In the genomic region with DNA sequence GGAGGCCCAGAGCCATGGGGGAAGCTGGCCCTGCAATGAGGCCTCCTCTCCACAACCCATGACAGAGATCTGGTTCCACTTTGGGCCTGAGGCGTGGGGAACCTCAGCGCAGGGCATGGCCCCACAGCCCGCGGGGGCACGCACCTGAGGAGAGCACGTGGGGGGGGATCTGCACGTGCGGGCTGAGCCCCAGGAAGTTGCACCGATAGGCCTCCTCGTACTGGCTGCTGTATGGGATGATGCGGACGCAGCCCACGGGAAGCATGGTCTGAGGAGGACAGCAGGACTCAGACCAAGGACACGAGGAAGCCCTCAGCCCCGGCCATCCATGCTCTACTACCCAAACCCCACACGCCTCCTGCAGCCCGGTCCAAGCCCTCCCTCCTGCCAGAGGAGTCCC, we compare ENCODE assay signal across 14 cellular contexts. TPM values are rescaled to one million over a fixed set of nuclear protein-coding genes. Genes with fewer than 3 reads are reported as not detected.
DNase-seq lines count a peak whose midpoint lies in the region; ATAC-seq, FAIRE-seq and TF ChIP-seq lines count a peak whose summit lies in the region.
"Had no signal": no experiment of that assay in that cellular context is flagged by ENCODE, and none has a peak within 500 bp of the region (broad histone marks: within the 10 kb centered on the region; RNA-seq: fewer than 3 reads in every experiment).

No MANE protein-coding gene starts in this region.

- H3K9me3 ChIP-seq in kidney (ENCODE audit: control insufficient read depth in 1 of 2, low read length in 2 of 2) = no peaks in the 10 kb centered on the region
- peaks cover 4% of the 10 kb centered on the region for H3K9me3 ChIP-seq in trophoblast cell (ENCODE audit: insufficient read depth, low read depth, low read length)
- no peaks in the 10 kb centered on the region for H3K9me3 ChIP-seq in tibial artery
- H3K9me3 ChIP-seq: BLaER1 had no signal

- no peaks in the 10 kb centered on the region for H3K27me3 Mint-ChIP-seq in activated CD8-positive, alpha-beta T cell treated with anti-CD3 and anti-CD28 coated beads, Interleukin-2, amount 10 ng/mL, durations not matched to agents 7 days and 5 days (ENCODE audit: low read depth)
- no peaks in the 10 kb centered on the region for H3K27me3 Mint-ChIP-seq in activated CD8-positive, alpha-beta T cell treated with anti-CD3 and anti-CD28 coated beads for 36 hours
- no peaks in the 10 kb centered on the region for H3K27me3 Mint-ChIP-seq in progenitor cell of endocrine pancreas

- no peak overlapping the region for H4K91ac ChIP-seq in trophoblast cell (ENCODE audit: low read depth, low read length)

- no peak overlapping the region for H2AK5ac ChIP-seq in trophoblast cell (ENCODE audit: low read length)

- H3K9ac ChIP-seq in kidney (ENCODE audit: low read length in 2 of 2) (no peak overlapping the region), trophoblast cell (ENCODE audit: low read length) (no peak overlapping the region)
- H3K9ac ChIP-seq: BLaER1, GM23248 had no signal

- H3K27ac ChIP-seq in kidney (ENCODE audit: low read depth in 2 of 2, low read length in 2 of 2) (no peak overlapping the region), trophoblast cell (ENCODE audit: low read depth, low read length) (no peak overlapping the region), tibial artery (no peak overlapping the region)
- H3K27ac ChIP-seq: 22Rv1, BLaER1, GM23248 had no signal

- CTCF ChIA-PET in activated CD8-positive, alpha-beta T cell treated with anti-CD3 and anti-CD28 coated beads, Interleukin-2, amount 10 ng/mL, durations not matched to agents 7 days and 5 days (lab: Charles Lee) = no interaction called here
- CTCF ChIA-PET in activated CD8-positive, alpha-beta T cell treated with anti-CD3 and anti-CD28 coated beads for 36 hours (lab: Charles Lee) = no interaction called here

- no peak overlapping the region for H2BK5ac ChIP-seq in trophoblast cell (ENCODE audit: low read depth, low read length, poor library complexity)

- no peaks in the 10 kb centered on the region for H3K27me3 ChIP-seq in trophoblast cell (ENCODE audit: insufficient read depth, low read length)
- H3K27me3 ChIP-seq in tibial artery = no peaks in the 10 kb centered on the region
- H3K27me3 ChIP-seq: BLaER1 had no signal

- H3K14ac ChIP-seq in trophoblast cell (ENCODE audit: low read length) = no peak overlapping the region

- H3K4me3 Mint-ChIP-seq in activated CD8-positive, alpha-beta T cell treated with anti-CD3 and anti-CD28 coated beads, Interleukin-2, amount 10 ng/mL, durations not matched to agents 7 days and 5 days = no peak overlapping the region
- H3K4me3 Mint-ChIP-seq in activated CD8-positive, alpha-beta T cell treated with anti-CD3 and anti-CD28 coated beads for 36 hours = no peak overlapping the region
- H3K4me3 Mint-ChIP-seq in progenitor cell of endocrine pancreas (ENCODE audit: low read depth) = no peak overlapping the region

- POLR2A ChIA-PET in activated CD8-positive, alpha-beta T cell treated with anti-CD3 and anti-CD28 coated beads, Interleukin-2, amount 10 ng/mL, durations not matched to agents 7 days and 5 days (lab: Charles Lee) = no interaction called here
- POLR2A ChIA-PET in activated CD8-positive, alpha-beta T cell treated with anti-CD3 and anti-CD28 coated beads for 36 hours (lab: Charles Lee) = interaction anchor here (2.3 kb wide), 1 partner anchor 20 kb away, joined by 6 read pairs; a partner anchor contains a TSS

- no peak for DNase-seq in activated CD8-positive, alpha-beta T cell treated with anti-CD3 and anti-CD28 coated beads, Interleukin-2, amount 10 ng/mL, durations not matched to agents 7 days and 5 days
- no peak for DNase-seq in activated CD8-positive, alpha-beta T cell treated with anti-CD3 and anti-CD28 coated beads for 36 hours
- DNase-seq in kidney (peak; percentile 48), trophoblast cell (no peak), progenitor cell of endocrine pancreas (ENCODE audit: low spot score, unreplicated experiment) (no peak), tibial artery (no peak)
- DNase-seq: AML-193, DMS53, GM23248 had no signal

- H3K9me3 Mint-ChIP-seq in activated CD8-positive, alpha-beta T cell treated with anti-CD3 and anti-CD28 coated beads, Interleukin-2, amount 10 ng/mL, durations not matched to agents 7 days and 5 days (ENCODE audit: insufficient read depth) = no peaks in the 10 kb centered on the region
- no peaks in the 10 kb centered on the region for H3K9me3 Mint-ChIP-seq in activated CD8-positive, alpha-beta T cell treated with anti-CD3 and anti-CD28 coated beads for 36 hours
- no peaks in the 10 kb centered on the region for H3K9me3 Mint-ChIP-seq in progenitor cell of endocrine pancreas (ENCODE audit: low read depth)

- no peak overlapping the region for H4K12ac ChIP-seq in trophoblast cell (ENCODE audit: low read depth, low read length)

- no peak for TF ChIP-seq CTCF in activated CD8-positive, alpha-beta T cell treated with anti-CD3 and anti-CD28 coated beads for 36 hours (IDR thresholded peaks at IDR 0.05)
- no peak for TF ChIP-seq CTCF in kidney (IDR thresholded peaks at IDR 0.05; ENCODE audit: borderline replicate concordance, extremely low read depth, insufficient read depth)
- no peak for TF ChIP-seq CTCF in progenitor cell of endocrine pancreas (IDR thresholded peaks at IDR 0.05; ENCODE audit: unreplicated experiment)
- no peak for TF ChIP-seq CTCF in tibial artery (IDR thresholded peaks at IDR 0.05)

- H2AFZ ChIP-seq in trophoblast cell (ENCODE audit: insufficient read depth, low read length, poor library complexity) = no peak overlapping the region
- H2AFZ ChIP-seq: GM23248 had no signal

- H3K36me3 ChIP-seq in kidney (ENCODE audit: control insufficient read depth in 1 of 2, insufficient read depth in 2 of 2, low read length in 2 of 2) (peaks cover 48 to 69% of the 10 kb centered on the region in 2 donors), trophoblast cell (ENCODE audit: control insufficient read depth in 1 of 2, insufficient read depth in 2 of 2, low read length in 2 of 2) (peaks cover 67 to 81% of the 10 kb centered on the region in 2 experiments), tibial artery (peaks cover 83 to 100% (median 89%) of the 10 kb centered on the region in 3 donors)

- no peaks in the 10 kb centered on the region for H3K4me1 Mint-ChIP-seq in activated CD8-positive, alpha-beta T cell treated with anti-CD3 and anti-CD28 coated beads, Interleukin-2, amount 10 ng/mL, durations not matched to agents 7 days and 5 days (ENCODE audit: low read depth)
- no peaks in the 10 kb centered on the region for H3K4me1 Mint-ChIP-seq in activated CD8-positive, alpha-beta T cell treated with anti-CD3 and anti-CD28 coated beads for 36 hours (ENCODE audit: low read depth)
- H3K4me1 Mint-ChIP-seq in progenitor cell of endocrine pancreas (ENCODE audit: low read depth) = no peaks in the 10 kb centered on the region

- H3K4ac ChIP-seq in trophoblast cell (ENCODE audit: low read depth, low read length) = no peak overlapping the region

- no peaks in the 10 kb centered on the region for H3K79me1 ChIP-seq in trophoblast cell (ENCODE audit: low read length)

- no peak for FAIRE-seq in kidney (lab: Jason Lieb, UNC)
- FAIRE-seq: H54 had no signal

- H3K23ac ChIP-seq in trophoblast cell (ENCODE audit: low read length) = no peak overlapping the region

- no peak for ATAC-seq in activated CD8-positive, alpha-beta T cell treated with anti-CD3 and anti-CD28 coated beads, Interleukin-2, amount 10 ng/mL, durations not matched to agents 7 days and 5 days
- ATAC-seq in activated CD8-positive, alpha-beta T cell treated with anti-CD3 and anti-CD28 coated beads for 36 hours = no peak
- no peak for ATAC-seq in GM19324 (IDR thresholded peaks at IDR 0.05; ENCODE audit: low FRiP score, unreplicated experiment)

- H3K4me3 ChIP-seq in kidney (ENCODE audit: low read length in 2 of 2) (no peak overlapping the region), trophoblast cell (ENCODE audit: low read depth, low read length) (peak overlapping the region; percentile 13), tibial artery (no peak overlapping the region)
- H3K4me3 ChIP-seq: BLaER1, GM23248 had no signal

- WGBS in trophoblast cell (ENCODE audit: extremely low coverage, insufficient coverage, insufficient read length) = no CpG with 5 or more reads among the region's 17 CpGs

- no peaks in the 10 kb centered on the region for H3K79me2 ChIP-seq in trophoblast cell (ENCODE audit: control insufficient read depth, insufficient read depth, low read length, poor library complexity)

- H2BK12ac ChIP-seq in trophoblast cell (ENCODE audit: low read length) = no peak overlapping the region

- no peaks in the 10 kb centered on the region for H3K4me1 ChIP-seq in kidney (ENCODE audit: control insufficient read depth in 1 of 2, insufficient read depth in 1 of 2, low read depth in 1 of 2, low read length in 2 of 2)
- no peaks in the 10 kb centered on the region for H3K4me1 ChIP-seq in trophoblast cell (ENCODE audit: control insufficient read depth in 1 of 2, insufficient read depth in 2 of 2, low read length in 2 of 2)
- H3K4me1 ChIP-seq in tibial artery = no peaks in the 10 kb centered on the region

- H3K4me2 ChIP-seq in trophoblast cell (ENCODE audit: low read length) = no peak overlapping the region
- H3K4me2 ChIP-seq: BLaER1 had no signal

- peaks cover 41% of the 10 kb centered on the region for H3K36me3 Mint-ChIP-seq in activated CD8-positive, alpha-beta T cell treated with anti-CD3 and anti-CD28 coated beads, Interleukin-2, amount 10 ng/mL, durations not matched to agents 7 days and 5 days (ENCODE audit: low read depth)
- peaks cover 16% of the 10 kb centered on the region for H3K36me3 Mint-ChIP-seq in activated CD8-positive, alpha-beta T cell treated with anti-CD3 and anti-CD28 coated beads for 36 hours (ENCODE audit: low read depth)
- peaks cover 18% of the 10 kb centered on the region for H3K36me3 Mint-ChIP-seq in progenitor cell of endocrine pancreas (ENCODE audit: insufficient read depth)

- intact Hi-C loops in activated CD8-positive, alpha-beta T cell treated with anti-CD3 and anti-CD28 coated beads for 36 hours (cut with micrococcal nuclease) = no loop called here
- intact Hi-C loops in kidney (cut with DNase I) (no loop called here), tibial artery (cut with DNase I; ENCODE audit: low total_unique reads) (no loop called here)

- no peak overlapping the region for H2BK120ac ChIP-seq in trophoblast cell (ENCODE audit: insufficient read depth, low read length, poor library complexity)

- peak overlapping the region; percentile 50 for H3K27ac Mint-ChIP-seq in activated CD8-positive, alpha-beta T cell treated with anti-CD3 and anti-CD28 coated beads, Interleukin-2, amount 10 ng/mL, durations not matched to agents 7 days and 5 days
- no peak overlapping the region for H3K27ac Mint-ChIP-seq in activated CD8-positive, alpha-beta T cell treated with anti-CD3 and anti-CD28 coated beads for 36 hours
- H3K27ac Mint-ChIP-seq in progenitor cell of endocrine pancreas = no peak overlapping the region

- H3K18ac ChIP-seq in trophoblast cell (ENCODE audit: low read length) = no peak overlapping the region

- H4K8ac ChIP-seq in trophoblast cell (ENCODE audit: low read depth, low read length) = no peak overlapping the region

RNA-seq across cellular contexts. Expression of a gene that starts 10.1 kb away (rescaled TPM):
- total RNA-seq in activated CD8-positive, alpha-beta T cell treated with anti-CD3 and anti-CD28 coated beads, Interleukin-2, amount 10 ng/mL, durations not matched to agents 7 days and 5 days = 1 to 10 TPM; 3.8 to 4.2 TPM
- total RNA-seq in activated CD8-positive, alpha-beta T cell treated with anti-CD3 and anti-CD28 coated beads for 36 hours = 1 to 10 TPM; 6.1 to 6.2 TPM
- total RNA-seq in kidney (3.7 TPM), progenitor cell of endocrine pancreas (1.00 and 1.2 TPM in 2 replicates)
- 2.9 TPM for polyA plus RNA-seq in kidney (ENCODE audit: insufficient read depth, low read depth, low replicate concordance)
- polyA plus RNA-seq in trophoblast cell (2013) = 0.10 and 0.11 TPM in 2 replicates
- total RNA-seq: HT1080 had no signal

RNA-seq across cellular contexts. Expression of a gene that starts 20.7 kb away (rescaled TPM):
- total RNA-seq in activated CD8-positive, alpha-beta T cell treated with anti-CD3 and anti-CD28 coated beads, Interleukin-2, amount 10 ng/mL, durations not matched to agents 7 days and 5 days = 10 to 100 TPM; 37.0 to 37.4 TPM
- 10 to 100 TPM; 15.4 to 17.2 TPM for total RNA-seq in activated CD8-positive, alpha-beta T cell treated with anti-CD3 and anti-CD28 coated beads for 36 hours
- total RNA-seq in kidney (44.4 TPM), progenitor cell of endocrine pancreas (58.4 and 58.7 TPM in 2 replicates)
- 14.2 TPM for polyA plus RNA-seq in kidney (ENCODE audit: insufficient read depth, low read depth, low replicate concordance)
- polyA plus RNA-seq in trophoblast cell (2013) = 19.4 and 21.6 TPM in 2 replicates
